Comparison of ENCODE assay signal across 1 cellular context in the genomic region with DNA sequence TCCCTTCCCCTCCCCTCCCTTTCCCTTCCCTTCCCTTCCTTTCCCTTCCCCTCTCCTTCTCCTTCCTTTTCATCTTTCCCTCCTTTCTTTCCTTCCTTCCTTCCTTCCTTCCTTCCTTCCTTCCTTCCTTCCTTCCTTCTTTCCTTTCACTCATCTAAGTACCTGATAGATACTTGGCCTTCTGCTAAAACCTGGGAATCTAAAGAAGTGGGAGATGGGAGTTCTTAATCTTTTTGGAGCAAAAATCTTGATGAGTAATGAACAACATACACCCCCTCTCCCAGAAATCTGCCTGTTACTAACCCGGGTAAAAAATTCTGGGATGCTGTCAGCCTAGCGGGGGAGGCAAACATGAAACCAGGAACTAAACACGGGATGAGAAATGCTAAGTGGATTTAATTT.
TF ChIP-seq lines count a peak whose summit lies in the region.

No MANE protein-coding gene starts in this region.

TF ChIP-seq in K562, 482 proteins besides CTCF, POLR2A, EP300 and RAD21 (continued from another document):
- TF ChIP-seq SETDB1 (IDR thresholded peaks at IDR 0.05; ENCODE audit: low read length) (no peak), RFX1 (IDR thresholded peaks at IDR 0.05) (no peak), ARID1B (IDR thresholded peaks at IDR 0.05) (peak; percentile 8; the same call in 1 of the 2 replicates), MTA2 (IDR thresholded peaks at IDR 0.05; ENCODE audit: low read depth) (peak; percentile 48), GATAD2A (IDR thresholded peaks at IDR 0.05) (0 out of 2 replicates have a peak, but pooled peaks have one; percentile 18), ZNF224 (CRISPR knock-in tag; IDR thresholded peaks at IDR 0.05) (no peak), WHSC1 (IDR thresholded peaks at IDR 0.05; ENCODE audit: low read length) (no peak), MTA1 (IDR thresholded peaks at IDR 0.05; ENCODE audit: borderline replicate concordance) (0 out of 2 replicates have a peak, but pooled peaks have one; percentile 34), HLTF (IDR thresholded peaks at IDR 0.05) (0 out of 2 replicates have a peak, but pooled peaks have one; percentile 42), HDAC1 (IDR thresholded peaks at IDR 0.05) (peak in 1 of 2 experiments; percentile 57; a peak in 1 of 4 replicates), BRD4 (IDR thresholded peaks at IDR 0.05) (no peak), POLR3G (IDR thresholded peaks at IDR 0.05; ENCODE audit: extremely low read depth, insufficient read length, insufficient replicate concordance) (no peak), HNRNPK (IDR thresholded peaks at IDR 0.05; ENCODE audit: low read depth, low read length, poor library complexity, severe bottlenecking) (peak; percentile 16)
- TF ChIP-seq, protein P1, sequence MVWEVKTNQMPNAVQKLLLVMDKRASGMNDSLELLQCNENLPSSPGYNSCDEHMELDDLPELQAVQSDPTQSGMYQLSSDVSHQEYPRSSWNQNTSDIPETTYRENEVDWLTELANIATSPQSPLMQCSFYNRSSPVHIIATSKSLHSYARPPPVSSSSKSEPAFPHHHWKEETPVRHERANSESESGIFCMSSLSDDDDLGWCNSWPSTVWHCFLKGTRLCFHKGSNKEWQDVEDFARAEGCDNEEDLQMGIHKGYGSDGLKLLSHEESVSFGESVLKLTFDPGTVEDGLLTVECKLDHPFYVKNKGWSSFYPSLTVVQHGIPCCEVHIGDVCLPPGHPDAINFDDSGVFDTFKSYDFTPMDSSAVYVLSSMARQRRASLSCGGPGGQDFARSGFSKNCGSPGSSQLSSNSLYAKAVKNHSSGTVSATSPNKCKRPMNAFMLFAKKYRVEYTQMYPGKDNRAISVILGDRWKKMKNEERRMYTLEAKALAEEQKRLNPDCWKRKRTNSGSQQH (CRISPR knock-in tag; IDR thresholded peaks at IDR 0.05), result 0 out of 2 replicates have a peak, but pooled peaks have one; percentile 31
- TF ChIP-seq, protein P2, sequence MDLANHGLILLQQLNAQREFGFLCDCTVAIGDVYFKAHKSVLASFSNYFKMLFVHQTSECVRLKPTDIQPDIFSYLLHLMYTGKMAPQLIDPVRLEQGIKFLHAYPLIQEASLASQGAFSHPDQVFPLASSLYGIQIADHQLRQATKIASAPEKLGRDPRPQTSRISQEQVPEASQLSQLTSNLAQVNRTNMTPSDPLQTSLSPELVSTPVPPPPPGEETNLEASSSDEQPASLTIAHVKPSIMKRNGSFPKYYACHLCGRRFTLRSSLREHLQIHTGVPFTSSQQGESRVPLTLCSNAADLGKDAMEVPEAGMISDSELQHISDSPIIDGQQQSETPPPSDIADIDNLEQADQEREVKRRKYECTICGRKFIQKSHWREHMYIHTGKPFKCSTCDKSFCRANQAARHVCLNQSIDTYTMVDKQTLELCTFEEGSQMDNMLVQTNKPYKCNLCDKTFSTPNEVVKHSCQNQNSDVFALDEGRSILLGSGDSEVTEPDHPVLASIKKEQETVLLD (IDR thresholded peaks at IDR 0.05), result 0 out of 2 replicates have a peak, but pooled peaks have one; percentile 28
- TF ChIP-seq, protein P3, sequence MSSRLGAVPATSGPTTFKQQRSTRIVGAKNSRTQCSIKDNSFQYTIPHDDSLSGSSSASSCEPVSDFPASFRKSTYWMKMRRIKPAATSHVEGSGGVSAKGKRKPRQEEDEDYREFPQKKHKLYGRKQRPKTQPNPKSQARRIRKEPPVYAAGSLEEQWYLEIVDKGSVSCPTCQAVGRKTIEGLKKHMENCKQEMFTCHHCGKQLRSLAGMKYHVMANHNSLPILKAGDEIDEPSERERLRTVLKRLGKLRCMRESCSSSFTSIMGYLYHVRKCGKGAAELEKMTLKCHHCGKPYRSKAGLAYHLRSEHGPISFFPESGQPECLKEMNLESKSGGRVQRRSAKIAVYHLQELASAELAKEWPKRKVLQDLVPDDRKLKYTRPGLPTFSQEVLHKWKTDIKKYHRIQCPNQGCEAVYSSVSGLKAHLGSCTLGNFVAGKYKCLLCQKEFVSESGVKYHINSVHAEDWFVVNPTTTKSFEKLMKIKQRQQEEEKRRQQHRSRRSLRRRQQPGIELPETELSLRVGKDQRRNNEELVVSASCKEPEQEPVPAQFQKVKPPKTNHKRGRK (tag; IDR thresholded peaks at IDR 0.05), result peak; percentile 93
- TF ChIP-seq, protein P4, sequence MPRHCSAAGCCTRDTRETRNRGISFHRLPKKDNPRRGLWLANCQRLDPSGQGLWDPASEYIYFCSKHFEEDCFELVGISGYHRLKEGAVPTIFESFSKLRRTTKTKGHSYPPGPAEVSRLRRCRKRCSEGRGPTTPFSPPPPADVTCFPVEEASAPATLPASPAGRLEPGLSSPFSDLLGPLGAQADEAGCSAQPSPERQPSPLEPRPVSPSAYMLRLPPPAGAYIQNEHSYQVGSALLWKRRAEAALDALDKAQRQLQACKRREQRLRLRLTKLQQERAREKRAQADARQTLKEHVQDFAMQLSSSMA (CRISPR knock-in tag; IDR thresholded peaks at IDR 0.05), result no peak
- TF ChIP-seq, protein P5, sequence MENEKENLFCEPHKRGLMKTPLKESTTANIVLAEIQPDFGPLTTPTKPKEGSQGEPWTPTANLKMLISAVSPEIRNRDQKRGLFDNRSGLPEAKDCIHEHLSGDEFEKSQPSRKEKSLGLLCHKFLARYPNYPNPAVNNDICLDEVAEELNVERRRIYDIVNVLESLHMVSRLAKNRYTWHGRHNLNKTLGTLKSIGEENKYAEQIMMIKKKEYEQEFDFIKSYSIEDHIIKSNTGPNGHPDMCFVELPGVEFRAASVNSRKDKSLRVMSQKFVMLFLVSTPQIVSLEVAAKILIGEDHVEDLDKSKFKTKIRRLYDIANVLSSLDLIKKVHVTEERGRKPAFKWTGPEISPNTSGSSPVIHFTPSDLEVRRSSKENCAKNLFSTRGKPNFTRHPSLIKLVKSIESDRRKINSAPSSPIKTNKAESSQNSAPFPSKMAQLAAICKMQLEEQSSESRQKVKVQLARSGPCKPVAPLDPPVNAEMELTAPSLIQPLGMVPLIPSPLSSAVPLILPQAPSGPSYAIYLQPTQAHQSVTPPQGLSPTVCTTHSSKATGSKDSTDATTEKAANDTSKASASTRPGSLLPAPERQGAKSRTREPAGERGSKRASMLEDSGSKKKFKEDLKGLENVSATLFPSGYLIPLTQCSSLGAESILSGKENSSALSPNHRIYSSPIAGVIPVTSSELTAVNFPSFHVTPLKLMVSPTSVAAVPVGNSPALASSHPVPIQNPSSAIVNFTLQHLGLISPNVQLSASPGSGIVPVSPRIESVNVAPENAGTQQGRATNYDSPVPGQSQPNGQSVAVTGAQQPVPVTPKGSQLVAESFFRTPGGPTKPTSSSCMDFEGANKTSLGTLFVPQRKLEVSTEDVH (IDR thresholded peaks at IDR 0.05; ENCODE audit: low read depth, partially characterized antibody), result no peak
